In the genomic region with DNA sequence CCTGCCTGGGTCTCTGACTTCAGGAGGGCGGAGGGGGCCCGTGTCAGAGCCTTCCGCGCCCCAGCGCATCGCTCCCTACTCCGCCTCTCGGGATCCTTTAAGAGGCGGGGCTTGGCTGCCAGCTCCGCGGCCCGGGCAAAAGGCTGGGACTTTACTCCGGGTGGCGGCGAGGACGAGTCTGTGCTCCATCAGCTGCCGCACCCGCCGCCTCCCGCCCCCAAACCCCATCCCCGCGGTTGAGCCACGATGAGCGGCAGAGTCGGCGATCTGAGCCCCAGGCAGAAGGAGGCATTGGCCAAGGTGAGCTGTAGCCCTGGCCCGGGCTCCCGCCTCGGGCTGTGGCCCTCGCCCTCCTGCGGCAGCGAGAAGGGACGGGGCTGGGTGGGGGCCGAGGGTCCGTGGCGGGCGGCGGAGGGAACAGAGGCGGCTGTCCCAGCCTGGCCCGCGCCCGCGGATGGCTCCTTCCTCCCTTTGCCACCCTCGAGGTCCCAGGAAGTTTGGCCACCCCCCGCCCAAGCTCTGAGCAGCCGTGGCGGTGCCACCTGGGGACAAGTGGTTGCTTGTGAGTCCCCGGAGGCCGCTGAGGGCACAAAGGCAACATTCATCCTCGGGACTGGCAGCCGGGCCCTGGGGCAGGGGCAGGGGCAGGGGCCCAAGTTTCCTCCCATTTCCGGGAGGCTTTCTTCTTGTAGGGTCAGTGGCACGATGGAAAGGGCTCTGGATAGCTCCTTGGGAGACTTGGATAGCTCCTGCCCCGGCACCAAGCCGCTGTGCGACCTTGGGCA, we compare ENCODE assay signal across 8 cellular contexts. TPM values are rescaled to one million over a fixed set of nuclear protein-coding genes. Genes with fewer than 3 reads are reported as not detected.
A peak's percentile ranks its signal among the peaks of the same experiment; 100 is the strongest.
DNase-seq lines count a peak whose midpoint lies in the region; TF ChIP-seq lines count a peak whose summit lies in the region.

A gene (plus strand): TSS at position 148 of the 785 bp plus-strand sequence. CDS start 99 bp downstream, at position 247.

- 0 to 2% methylated on average over 3 to 12 of the region's 56 CpGs for WGBS in thyroid gland, 2 donors

- H3K4me1 ChIP-seq in thyroid gland: peaks cover 27 to 39% of the 10 kb centered on the region in 2 donors

- peaks cover 31% of the 10 kb centered on the region for H3K4me1 Mint-ChIP-seq in osteocyte (ENCODE audit: unreplicated experiment)

- CTCF ChIA-PET in HEK293T (lab: Yijun Ruan, JAX): interaction anchor here (0.8 to 2.7 kb wide), 5 partner anchors 9 to 134 kb away, joined by 4 to 15 read pairs (median 7); a partner anchor contains a TSS

- peak; percentile 43 for DNase-seq in AG10803 (ENCODE audit: low read depth)
- peak; percentile 74 for DNase-seq in HEK293T (ENCODE audit: extremely low spot score)
- peak; percentile 22 for DNase-seq in activated naive CD8-positive, alpha-beta T cell treated with anti-CD3 and anti-CD28 coated beads, Interleukin-2, amount 50 U/mL, for 16 hours (ENCODE audit: low read depth, low spot score)
- peak; percentile 81 to 96 (median 91) for DNase-seq in head of caudate nucleus
- no peak for DNase-seq in osteocyte (ENCODE audit: extremely low spot score, unreplicated experiment)
- peak; percentile 82 to 86 for DNase-seq in thyroid gland
- no peak for DNase-seq in SKM-1 treated with dmso at 0.1 percent for 144 hours (lab: John Stamatoyannopoulos, UW; ENCODE audit: unreplicated experiment)

- H3K4me2 ChIP-seq in SU-DHL-6 (ENCODE audit: low read depth, low read length, poor library complexity, severe bottlenecking): peak within 1 kb of the TSS; percentile 52

- H3F3A ChIP-seq in SU-DHL-6 (ENCODE audit: insufficient read depth): no peaks in the 10 kb centered on the region

- H3K27ac ChIP-seq in SU-DHL-6 (ENCODE audit: low read depth, low read length) (no peak within 1 kb of the TSS), thyroid gland (peak within 1 kb of the TSS; percentile 36 to 58 (median 54))

- TF ChIP-seq CTCF in AG10803 (conservative IDR thresholded peaks at IDR 0.05; ENCODE audit: low read length): no peak
- TF ChIP-seq CTCF in SU-DHL-6 (IDR thresholded peaks at IDR 0.05; ENCODE audit: insufficient read depth, low read length, poor library complexity, severe bottlenecking): no peak
- no peak for TF ChIP-seq CTCF in osteocyte (IDR thresholded peaks at IDR 0.05)
- no peak for TF ChIP-seq CTCF in thyroid gland (IDR thresholded peaks at IDR 0.05)

- POLR2A ChIA-PET in HEK293T (lab: Yijun Ruan, JAX): interaction anchor here (0.8 to 7.9 kb wide), 9 partner anchors 9 to 109 kb away, joined by 3 to 85 read pairs (median 6); a partner anchor contains a TSS

- H3K27me3 Mint-ChIP-seq in osteocyte (ENCODE audit: unreplicated experiment): no peaks in the 10 kb centered on the region

- H3K4me3 ChIP-seq in AG10803 (ENCODE audit: low read length) (peak within 1 kb of the TSS; percentile 83), SU-DHL-6 (ENCODE audit: insufficient read depth, low read length, poor library complexity, severe bottlenecking) (peak within 1 kb of the TSS; percentile 42), thyroid gland (replicated peaks in 1 of 3) (peak within 1 kb of the TSS; percentile 40 to 86 (median 57))

- H3K9ac ChIP-seq in SU-DHL-6 (ENCODE audit: low read length): peak within 1 kb of the TSS; percentile 44

- H3K27me3 ChIP-seq in SU-DHL-6 (ENCODE audit: low read length) (no peaks in the 10 kb centered on the region), thyroid gland (no peaks in the 10 kb centered on the region)

- H4K20me1 ChIP-seq in SU-DHL-6 (ENCODE audit: low read depth, low read length): no peaks in the 10 kb centered on the region

- peaks cover 4% of the 10 kb centered on the region for H3K36me3 Mint-ChIP-seq in osteocyte (ENCODE audit: unreplicated experiment)

- no peaks in the 10 kb centered on the region for H3K9me3 Mint-ChIP-seq in osteocyte (ENCODE audit: unreplicated experiment)

- H3K9me3 ChIP-seq in SU-DHL-6 (ENCODE audit: insufficient read depth, low read length) (no peaks in the 10 kb centered on the region), thyroid gland (no peaks in the 10 kb centered on the region)

- no peaks in the 10 kb centered on the region for H3K36me3 ChIP-seq in SU-DHL-6 (ENCODE audit: low read length)
- H3K36me3 ChIP-seq in thyroid gland: no peaks in the 10 kb centered on the region

- H3K9me2 ChIP-seq in SU-DHL-6 (replicated peaks; ENCODE audit: insufficient read depth, low read length): no peaks in the 10 kb centered on the region

- peak within 1 kb of the TSS; percentile 93 for H3K4me3 Mint-ChIP-seq in osteocyte (ENCODE audit: unreplicated experiment)

- peak within 1 kb of the TSS; percentile 77 for H3K27ac Mint-ChIP-seq in osteocyte (ENCODE audit: unreplicated experiment)

- intact Hi-C loops in head of caudate nucleus (cut with DNase I): no loop called here
- intact Hi-C loops in thyroid gland (cut with DNase I): no loop called here

- peak in 1 of 2 donors; percentile 84 for TF ChIP-seq POLR2A in thyroid gland (IDR thresholded peaks at IDR 0.05)

- no peaks in the 10 kb centered on the region for H3K79me2 ChIP-seq in SU-DHL-6 (ENCODE audit: insufficient read depth, low read length)

- peak within 1 kb of the TSS; percentile 66 for H2AFZ ChIP-seq in SU-DHL-6 (ENCODE audit: low read depth, low read length, severe bottlenecking)

TF ChIP-seq in HEK293T, 16 proteins besides CTCF, POLR2A, EP300 and RAD21:
- TF ChIP-seq L3MBTL2 (conservative IDR thresholded peaks at IDR 0.05) (0 out of 2 replicates have a peak, but pooled peaks have one; percentile 43), TARDBP (IDR thresholded peaks at IDR 0.05) (no peak)

RNA-seq across cellular contexts. Expression of the gene that starts here (rescaled TPM):
- total RNA-seq in osteocyte (14.9 and 19.0 TPM in 2 replicates), thyroid gland (10 to 100 TPM; 26.6 to 59.1 (median 30.4) TPM)

Comparison
In these comparisons a context has a peak if more than half of its experiments do, and no peak if none do; other contexts are left out.
1. DNase-seq: peak in AG10803 (single experiment), HEK293T (single experiment), activated naive CD8-positive, alpha-beta T cell treated with anti-CD3 and anti-CD28 coated beads, Interleukin-2, amount 50 U/mL, for 16 hours (single experiment), head of caudate nucleus (42 of 42) and thyroid gland (2 of 2); none in osteocyte (single experiment) and SKM-1 treated with dmso at 0.1 percent for 144 hours (single experiment).
2. Peak in every context shown above with its lines, with median percentiles within 50 percentile points of each other: H3K4me3 ChIP-seq.